16 cellular contexts compared by ENCODE assay signal in the genomic region with DNA sequence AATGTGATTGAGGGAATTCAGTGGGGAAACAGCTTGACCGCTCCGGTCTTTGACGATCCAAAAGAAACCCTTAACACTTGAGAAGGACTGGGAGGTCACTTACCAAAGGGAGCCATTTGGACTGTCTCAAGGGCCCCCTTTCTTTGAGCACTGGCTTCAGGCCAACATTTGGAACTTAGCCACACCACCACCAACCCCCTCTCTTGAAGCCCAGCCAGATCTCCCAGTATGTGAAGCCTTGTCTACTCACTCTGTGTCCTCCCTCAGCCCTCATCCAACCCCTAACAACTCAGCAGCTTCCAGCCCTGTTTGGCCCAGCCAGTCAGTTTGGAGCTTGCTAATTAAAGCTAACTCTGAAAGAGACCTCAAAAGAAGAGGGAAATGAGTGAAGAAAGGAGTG. TPM values are rescaled to one million over a fixed set of nuclear protein-coding genes. Genes with fewer than 3 reads are reported as not detected.
DNase-seq lines count a peak whose midpoint lies in the region; ATAC-seq and TF ChIP-seq lines count a peak whose summit lies in the region.
"Had no signal": no experiment of that assay in that cellular context is flagged by ENCODE, and none has a peak within 500 bp of the region (broad histone marks: within the 10 kb centered on the region; RNA-seq: fewer than 3 reads in every experiment).

No MANE protein-coding gene starts in this region.

- TF ChIP-seq EP300 in esophagus muscularis mucosa (IDR thresholded peaks at IDR 0.05): no peak

- H2BK15ac ChIP-seq in mesenchymal stem cell (ENCODE audit: low read depth, poor library complexity, severe bottlenecking): no peak overlapping the region

- no peak overlapping the region for H4K91ac ChIP-seq in mesenchymal stem cell (ENCODE audit: low read length)

- H3K27ac ChIP-seq in esophagus muscularis mucosa (replicated peaks in 1 of 4) (peak overlapping the region; percentile 89 to 100 (median 96)), mesenchymal stem cell (ENCODE audit: low read length, poor library complexity, severe bottlenecking) (no peak overlapping the region), stomach smooth muscle (ENCODE audit: low read length) (peak overlapping the region; percentile 85), upper lobe of right lung (no peak overlapping the region)
- H3K27ac ChIP-seq: epithelial cell of prostate had no signal

- no peak overlapping the region for H3K18ac ChIP-seq in mesenchymal stem cell (ENCODE audit: low read depth in 1 of 2, low read length in 2 of 2)

- no peak overlapping the region for H3K27ac Mint-ChIP-seq in activated CD4-positive, alpha-beta memory T cell treated with anti-CD3 and anti-CD28 coated beads, Interleukin-2, amount 10 ng/mL, durations not matched to agents 7 days and 5 days
- H3K27ac Mint-ChIP-seq: activated CD8-positive, alpha-beta T cell treated with anti-CD3 and anti-CD28 coated beads, Interleukin-2, amount 10 ng/mL, durations not matched to agents 7 days and 5 days; memory B cell had no signal

- H3K36me3 ChIP-seq in adipocyte (ENCODE audit: control insufficient read depth, insufficient read depth, low read length, severe bottlenecking) (no peaks in the 10 kb centered on the region), esophagus muscularis mucosa (no peaks in the 10 kb centered on the region), mesenchymal stem cell (ENCODE audit: control insufficient read depth in 1 of 2, insufficient read depth in 2 of 2, low read depth in 1 of 2, low read length in 2 of 2) (no peaks in the 10 kb centered on the region), stomach smooth muscle (ENCODE audit: control insufficient read depth in 2 of 2, insufficient read depth in 2 of 2, low read length in 2 of 2) (no peaks in the 10 kb centered on the region), upper lobe of right lung (no peaks in the 10 kb centered on the region)

- no peak overlapping the region for H3K4me2 ChIP-seq in mesenchymal stem cell (ENCODE audit: low read length, poor library complexity, severe bottlenecking)

- H3K9me3 Mint-ChIP-seq in activated CD4-positive, alpha-beta memory T cell treated with anti-CD3 and anti-CD28 coated beads, Interleukin-2, amount 10 ng/mL, durations not matched to agents 7 days and 5 days: no peaks in the 10 kb centered on the region
- H3K9me3 Mint-ChIP-seq: memory B cell had no signal

- H3K4me3 Mint-ChIP-seq in activated CD4-positive, alpha-beta memory T cell treated with anti-CD3 and anti-CD28 coated beads, Interleukin-2, amount 10 ng/mL, durations not matched to agents 7 days and 5 days: no peak overlapping the region
- H3K4me3 Mint-ChIP-seq: activated CD8-positive, alpha-beta T cell treated with anti-CD3 and anti-CD28 coated beads, Interleukin-2, amount 10 ng/mL, durations not matched to agents 7 days and 5 days; memory B cell had no signal

- no peaks in the 10 kb centered on the region for H3K9me3 ChIP-seq in adipocyte (ENCODE audit: control insufficient read depth, low read length)
- H3K9me3 ChIP-seq in esophagus muscularis mucosa: no peaks in the 10 kb centered on the region
- no peaks in the 10 kb centered on the region for H3K9me3 ChIP-seq in mesenchymal stem cell (ENCODE audit: control insufficient read depth, low read length)
- H3K9me3 ChIP-seq in stomach smooth muscle (ENCODE audit: control insufficient read depth in 2 of 2, low read length in 2 of 2): no peaks in the 10 kb centered on the region
- H3K9me3 ChIP-seq in upper lobe of right lung: no peaks in the 10 kb centered on the region

- H3K4me1 ChIP-seq in adipocyte (ENCODE audit: control insufficient read depth, insufficient read depth, low read length) (peaks cover 63% of the 10 kb centered on the region), esophagus muscularis mucosa (peaks cover 51 to 94% (median 90%) of the 10 kb centered on the region in 4 donors), mesenchymal stem cell (ENCODE audit: control insufficient read depth, insufficient read depth, low read depth, low read length) (peaks cover 20% of the 10 kb centered on the region), stomach smooth muscle (ENCODE audit: control insufficient read depth, insufficient read depth, low read length) (peaks cover 64% of the 10 kb centered on the region), upper lobe of right lung (peaks cover 27% of the 10 kb centered on the region)

- CTCF ChIA-PET in activated CD4-positive, alpha-beta memory T cell treated with anti-CD3 and anti-CD28 coated beads, Interleukin-2, amount 10 ng/mL, durations not matched to agents 7 days and 5 days (lab: Charles Lee): interaction anchor here (0.6 to 1.0 kb wide), 3 partner anchors 56 to 978 kb away, joined by 3 to 4 read pairs (median 3); no protein-coding TSS in a partner anchor

- no peak for TF ChIP-seq POLR2A in esophagus muscularis mucosa (IDR thresholded peaks at IDR 0.05; ENCODE audit: low read depth)

- no peak overlapping the region for H2AFZ ChIP-seq in mesenchymal stem cell (ENCODE audit: low read depth, low read length)

- H3K4me1 Mint-ChIP-seq in activated CD4-positive, alpha-beta memory T cell treated with anti-CD3 and anti-CD28 coated beads, Interleukin-2, amount 10 ng/mL, durations not matched to agents 7 days and 5 days: peaks cover 33% of the 10 kb centered on the region

- H4K8ac ChIP-seq in mesenchymal stem cell (ENCODE audit: low read length): no peak overlapping the region

- H3K14ac ChIP-seq in mesenchymal stem cell (ENCODE audit: low read length in 2 of 2): no peak overlapping the region

- H2AK5ac ChIP-seq in mesenchymal stem cell (ENCODE audit: low read length, severe bottlenecking): no peak overlapping the region

- H3K27me3 Mint-ChIP-seq in activated CD4-positive, alpha-beta memory T cell treated with anti-CD3 and anti-CD28 coated beads, Interleukin-2, amount 10 ng/mL, durations not matched to agents 7 days and 5 days: peaks cover 39% of the 10 kb centered on the region

- H3K4ac ChIP-seq in mesenchymal stem cell (ENCODE audit: low read depth in 1 of 2, low read length in 2 of 2): no peak overlapping the region

- H3K9ac ChIP-seq in adipocyte (ENCODE audit: low read length): peak overlapping the region; percentile 94
- H3K9ac ChIP-seq in mesenchymal stem cell (ENCODE audit: low read length): peak overlapping the region; percentile 78
- peak overlapping the region; percentile 0 to 4 for H3K9ac ChIP-seq in stomach smooth muscle (ENCODE audit: low read length in 2 of 2)

- no peak overlapping the region for H2BK5ac ChIP-seq in mesenchymal stem cell (ENCODE audit: low read depth, low read length, poor library complexity, severe bottlenecking)

- peaks cover 7% of the 10 kb centered on the region for H3K36me3 Mint-ChIP-seq in activated CD4-positive, alpha-beta memory T cell treated with anti-CD3 and anti-CD28 coated beads, Interleukin-2, amount 10 ng/mL, durations not matched to agents 7 days and 5 days (ENCODE audit: low read depth)
- H3K36me3 Mint-ChIP-seq: memory B cell had no signal

- 69% methylated on average over 3 of the region's 3 CpGs for WGBS in esophagus muscularis mucosa
- WGBS in mesenchymal stem cell: 69% methylated on average over 3 of the region's 3 CpGs

- H3K27me3 ChIP-seq in adipocyte (replicated peaks; ENCODE audit: control insufficient read depth, insufficient read depth, low read length): no peaks in the 10 kb centered on the region
- H3K27me3 ChIP-seq in esophagus muscularis mucosa: no peaks in the 10 kb centered on the region
- H3K27me3 ChIP-seq in mesenchymal stem cell (ENCODE audit: control insufficient read depth in 1 of 2, insufficient read depth in 1 of 2, low read length in 2 of 2): peaks cover 0 to 43% of the 10 kb centered on the region in 2 experiments
- no peaks in the 10 kb centered on the region for H3K27me3 ChIP-seq in stomach smooth muscle (ENCODE audit: control insufficient read depth in 1 of 2, insufficient read depth in 2 of 2, low read length in 2 of 2)
- peaks cover 3% of the 10 kb centered on the region for H3K27me3 ChIP-seq in upper lobe of right lung

- DNase-seq in adipocyte (ENCODE audit: low read depth): no peak
- DNase-seq in esophagus muscularis mucosa (ENCODE audit: extremely low spot score): no peak
- DNase-seq in mesenchymal stem cell: no peak
- no peak for DNase-seq in activated naive CD4-positive, alpha-beta T cell (lab: John Stamatoyannopoulos, UW)
- DNase-seq in activated CD4-positive, alpha-beta memory T cell treated with anti-CD3 and anti-CD28 coated beads, Interleukin-2, amount 10 ng/mL, durations not matched to agents 7 days and 5 days: no peak
- no peak for DNase-seq in upper lobe of right lung
- no peak for DNase-seq in iPS-NIHi11 (ENCODE audit: low spot score)
- DNase-seq: activated CD8-positive, alpha-beta T cell treated with anti-CD3 and anti-CD28 coated beads, Interleukin-2, amount 10 ng/mL, durations not matched to agents 7 days and 5 days; NCI-H1694; SHP77; stimulated activated CD4-positive, alpha-beta T cell treated with anti-CD3 and anti-CD28 coated beads, Interleukin-2, amount 100 ng/mL, for 24 hours; T-helper 1 cell had no signal

- TF ChIP-seq CTCF in esophagus muscularis mucosa (IDR thresholded peaks at IDR 0.05): no peak
- TF ChIP-seq CTCF in upper lobe of right lung (IDR thresholded peaks at IDR 0.05): no peak

- intact Hi-C loops in esophagus muscularis mucosa (cut with DNase I): no loop called here
- intact Hi-C loops in upper lobe of right lung (cut with DNase I): no loop called here

- H3K79me1 ChIP-seq in mesenchymal stem cell (replicated peaks; ENCODE audit: low read length, poor library complexity, severe bottlenecking): no peaks in the 10 kb centered on the region

- POLR2A ChIA-PET in activated CD4-positive, alpha-beta memory T cell treated with anti-CD3 and anti-CD28 coated beads, Interleukin-2, amount 10 ng/mL, durations not matched to agents 7 days and 5 days (lab: Charles Lee): interaction anchor here (1.0 kb wide), 1 partner anchor 18 kb away, joined by 3 read pairs; no protein-coding TSS in a partner anchor

- H3K23ac ChIP-seq in mesenchymal stem cell (ENCODE audit: low read length in 2 of 2): no peak overlapping the region

- ATAC-seq in upper lobe of right lung: no peak
- ATAC-seq: activated CD8-positive, alpha-beta T cell treated with anti-CD3 and anti-CD28 coated beads, Interleukin-2, amount 10 ng/mL, durations not matched to agents 7 days and 5 days; GM12878 had no signal

- H3K4me3 ChIP-seq in adipocyte (ENCODE audit: low read length) (peak overlapping the region; percentile 85), esophagus muscularis mucosa (peak overlapping the region in 3 of 4 donors; percentile 5 to 18 (median 7)), mesenchymal stem cell (ENCODE audit: insufficient read depth in 1 of 2, low read depth in 1 of 2, low read length in 2 of 2) (peak overlapping the region in 1 of 2 experiments; percentile 66), stomach smooth muscle (ENCODE audit: low read length in 2 of 2) (peak overlapping the region in 1 of 2 donors; percentile 44), upper lobe of right lung (no peak overlapping the region)
- H3K4me3 ChIP-seq: GM12878 had no signal

- H2BK120ac ChIP-seq in mesenchymal stem cell (ENCODE audit: low read depth, low read length): no peak overlapping the region

- no peak overlapping the region for H2BK12ac ChIP-seq in mesenchymal stem cell (ENCODE audit: low read length in 2 of 2)

RNA-seq across cellular contexts. Expression of a gene that starts 3.7 kb away (rescaled TPM):
- total RNA-seq in esophagus muscularis mucosa (100 to 1,000 TPM; 159 to 253 (median 196) TPM), upper lobe of right lung (129 TPM)
- polyA plus RNA-seq in mesenchymal stem cell (2013, experiment 1 of 2): 95.3 TPM
- 97.2 TPM for polyA plus RNA-seq in mesenchymal stem cell (2013, experiment 2 of 2)
- 100 to 1,000 TPM; 156 to 162 TPM for total RNA-seq in activated CD4-positive, alpha-beta memory T cell treated with anti-CD3 and anti-CD28 coated beads, Interleukin-2, amount 10 ng/mL, durations not matched to agents 7 days and 5 days

RNA-seq across cellular contexts. Expression of a gene that starts 4.5 kb away (rescaled TPM):
- total RNA-seq in esophagus muscularis mucosa (100 to 1,000 TPM; 155 to 245 (median 218) TPM), upper lobe of right lung (14.7 TPM)
- polyA plus RNA-seq in mesenchymal stem cell (2013, experiment 1 of 2): 0.30 TPM
- 0.23 TPM for polyA plus RNA-seq in mesenchymal stem cell (2013, experiment 2 of 2)
- 1 to 10 TPM; 1.9 to 2.0 TPM for total RNA-seq in activated CD4-positive, alpha-beta memory T cell treated with anti-CD3 and anti-CD28 coated beads, Interleukin-2, amount 10 ng/mL, durations not matched to agents 7 days and 5 days

RNA-seq across cellular contexts. Expression of a gene that starts 8.0 kb away (rescaled TPM):
- total RNA-seq in esophagus muscularis mucosa: 10 to 100 TPM; 13.8 to 23.0 (median 17.2) TPM
- polyA plus RNA-seq in mesenchymal stem cell (2013, experiment 1 of 2): 1.1 TPM
- 1.1 TPM for polyA plus RNA-seq in mesenchymal stem cell (2013, experiment 2 of 2)
- 10 to 100 TPM in 1 of 2 experiments, 1 to 10 TPM in 1; 9.5 to 10.5 TPM for total RNA-seq in activated CD4-positive, alpha-beta memory T cell treated with anti-CD3 and anti-CD28 coated beads, Interleukin-2, amount 10 ng/mL, durations not matched to agents 7 days and 5 days
- 6.0 TPM for total RNA-seq in upper lobe of right lung

RNA-seq across cellular contexts. Expression of a gene that starts 16.7 kb away (rescaled TPM):
- total RNA-seq in esophagus muscularis mucosa (1,000 to 10,000 TPM in 1 of 4 donors, 100 to 1,000 TPM in 3; 742 to 1,177 (median 845) TPM), upper lobe of right lung (1,158 TPM)
- polyA plus RNA-seq in mesenchymal stem cell (2013, experiment 1 of 2): 3,698 TPM
- 3,754 TPM for polyA plus RNA-seq in mesenchymal stem cell (2013, experiment 2 of 2)
- total RNA-seq in activated CD4-positive, alpha-beta memory T cell treated with anti-CD3 and anti-CD28 coated beads, Interleukin-2, amount 10 ng/mL, durations not matched to agents 7 days and 5 days: 100 to 1,000 TPM; 177 to 185 TPM

RNA-seq across cellular contexts. Expression of a gene that starts 30.8 kb away (rescaled TPM):
- total RNA-seq in esophagus muscularis mucosa: 1 to 10 TPM; 1.7 to 9.0 (median 4.9) TPM
- 23.3 TPM for polyA plus RNA-seq in mesenchymal stem cell (2013, experiment 1 of 2)
- 21.7 TPM for polyA plus RNA-seq in mesenchymal stem cell (2013, experiment 2 of 2)
- 1 to 10 TPM; 7.2 to 7.9 TPM for total RNA-seq in activated CD4-positive, alpha-beta memory T cell treated with anti-CD3 and anti-CD28 coated beads, Interleukin-2, amount 10 ng/mL, durations not matched to agents 7 days and 5 days
- total RNA-seq in upper lobe of right lung: 5.8 TPM

Comparison
In these comparisons a context has a peak if more than half of its experiments do, and no peak if none do; other contexts are left out.
1. H3K9ac ChIP-seq: peak in every context shown above with its lines; median percentile 94 in adipocyte; 78 in mesenchymal stem cell; 2 in stomach smooth muscle.
2. H3K27ac ChIP-seq: peak in esophagus muscularis mucosa (4 of 4) and stomach smooth muscle (single experiment); none in mesenchymal stem cell (single experiment) and upper lobe of right lung (single experiment).